ENCODE assay signal across 22 cellular contexts in genomic region chr1:172120381-172120780, GRCh38.
"Had no signal": no experiment of that assay in that cellular context is flagged by ENCODE, and none has a peak within 500 bp of the region (broad histone marks: within the 10 kb centered on the region; RNA-seq: fewer than 3 reads in every experiment).

No MANE protein-coding gene starts in this region.

- H3K4me1 ChIP-seq: right atrium auricular region, tibial artery had no signal

- H3K27me3 ChIP-seq: hepatocyte, neutrophil, right atrium auricular region, tibial artery had no signal

- H2AFZ ChIP-seq: hepatocyte had no signal

- H3K36me3 Mint-ChIP-seq: stimulated activated effector memory CD8-positive, alpha-beta T cell treated with anti-CD3 and anti-CD28 coated beads, Interleukin-12 subunit alpha, Interleukin-12 subunit beta, amount 100 ng/mL, for 72 hours had no signal

- H3K9me3 ChIP-seq: neutrophil, right atrium auricular region, tibial artery had no signal

- H3K4me1 Mint-ChIP-seq: endodermal cell had no signal

- H3K4me2 ChIP-seq: hepatocyte had no signal

- H3K9me3 Mint-ChIP-seq: endodermal cell had no signal

- H3K27ac Mint-ChIP-seq: endodermal cell; stimulated activated effector memory CD8-positive, alpha-beta T cell treated with anti-CD3 and anti-CD28 coated beads, Interleukin-12 subunit alpha, Interleukin-12 subunit beta, amount 100 ng/mL, for 72 hours; stimulated activated naive CD8-positive, alpha-beta T cell treated with anti-CD3 and anti-CD28 coated beads, Interleukin-15, Interleukin-2, amounts not matched to agents 100 ng/mL and 50 ng/mL, for 24 hours had no signal

- ATAC-seq: left cardiac atrium; left ventricle myocardium superior; naive thymus-derived CD4-positive, alpha-beta T cell; stimulated activated effector memory CD8-positive, alpha-beta T cell treated with anti-CD3 and anti-CD28 coated beads, Interleukin-12 subunit alpha, Interleukin-12 subunit beta, amount 100 ng/mL, for 72 hours had no signal

- H3K4me3 ChIP-seq: coronary artery, hepatocyte, lung, right atrium auricular region, tibial artery had no signal

- H3K36me3 ChIP-seq: neutrophil, right atrium auricular region, tibial artery had no signal

- H3K27me3 Mint-ChIP-seq: naive thymus-derived CD4-positive, alpha-beta T cell; stimulated activated naive CD8-positive, alpha-beta T cell treated with anti-CD3 and anti-CD28 coated beads, Interleukin-15, Interleukin-2, amounts not matched to agents 100 ng/mL and 50 ng/mL, for 24 hours had no signal

- H3K27ac ChIP-seq: coronary artery, neutrophil, right atrium auricular region, tibial artery had no signal

- H3K79me2 ChIP-seq: hepatocyte had no signal

- DNase-seq: effector CD4-positive, alpha-beta T cell; endodermal cell; erythroblast; foreskin melanocyte; head of caudate nucleus; kidney; left cardiac atrium; left ventricle myocardium superior; mesendoderm; naive thymus-derived CD4-positive, alpha-beta T cell; posterior cingulate gyrus; small intestine; stimulated activated CD4-positive, alpha-beta T cell treated with anti-CD3 and anti-CD28 coated beads, Interleukin-4, amount 100 ng/mL, for 1 hour; stimulated activated CD8-positive, alpha-beta memory T cell treated with anti-CD3 and anti-CD28 coated beads, Interleukin-4, amount 100 ng/mL, for 48 hours; tibial artery had no signal

- H3K4me3 Mint-ChIP-seq: endodermal cell; naive thymus-derived CD4-positive, alpha-beta T cell; stimulated activated effector memory CD8-positive, alpha-beta T cell treated with anti-CD3 and anti-CD28 coated beads, Interleukin-12 subunit alpha, Interleukin-12 subunit beta, amount 100 ng/mL, for 72 hours; stimulated activated naive CD8-positive, alpha-beta T cell treated with anti-CD3 and anti-CD28 coated beads, Interleukin-15, Interleukin-2, amounts not matched to agents 100 ng/mL and 50 ng/mL, for 24 hours had no signal
